In the genomic region with DNA sequence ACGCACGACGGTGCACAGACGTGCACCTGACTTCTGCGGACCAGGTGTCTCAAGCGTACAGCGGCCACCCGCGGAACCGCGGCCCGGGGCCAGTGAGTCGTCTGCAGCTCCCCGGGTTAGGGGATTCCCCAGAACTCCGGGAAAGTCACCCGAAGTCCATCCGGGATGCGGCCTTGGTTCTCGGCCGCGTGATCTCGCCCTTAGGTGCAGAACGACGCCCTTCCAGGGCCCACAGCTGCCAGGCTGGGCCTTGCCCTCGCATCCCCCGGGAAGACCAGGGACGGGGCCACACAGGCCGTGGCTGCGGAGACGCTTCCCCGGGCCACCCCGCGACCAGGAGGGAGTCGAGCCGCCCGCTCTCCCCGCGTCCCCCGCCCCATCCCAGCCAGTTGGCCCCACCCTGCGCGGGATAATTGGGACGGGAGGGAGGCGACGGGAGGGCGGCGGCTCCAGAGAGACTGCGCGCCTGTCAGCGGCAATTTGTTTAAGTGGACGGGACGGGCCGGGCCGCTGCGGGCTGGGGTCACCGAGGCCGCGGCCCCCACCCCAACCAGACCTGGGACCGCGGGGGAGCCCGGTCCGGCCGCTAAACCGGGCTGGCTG, we compare ENCODE assay signal across 17 cellular contexts. TPM values are rescaled to one million over a fixed set of nuclear protein-coding genes. Genes with fewer than 3 reads are reported as not detected.
DNase-seq lines count a peak whose midpoint lies in the region; TF ChIP-seq lines count a peak whose summit lies in the region.
"Had no signal": no experiment of that assay in that cellular context is flagged by ENCODE, and none has a peak within 500 bp of the region (broad histone marks: within the 10 kb centered on the region; RNA-seq: fewer than 3 reads in every experiment).

No MANE protein-coding gene starts in this region.

- H2AFZ ChIP-seq in fibroblast of lung (ENCODE audit: low read length) (no peak overlapping the region), neural cell (ENCODE audit: low read depth, low read length) (no peak overlapping the region)

- H3K9me3 ChIP-seq in fibroblast of lung (ENCODE audit: control insufficient read depth, insufficient read depth, low read depth, low read length): no peaks in the 10 kb centered on the region
- peaks cover 4% of the 10 kb centered on the region for H3K9me3 ChIP-seq in neural cell (ENCODE audit: low read length)

- peaks cover 15% of the 10 kb centered on the region for H3K4me1 ChIP-seq in fibroblast of lung (ENCODE audit: control insufficient read depth, extremely low read depth, insufficient read depth, low read length)

- peaks cover 16% of the 10 kb centered on the region for H3K4me1 Mint-ChIP-seq in type B pancreatic cell (ENCODE audit: unreplicated experiment)

- DNase-seq in DMS 273 (lab: John Stamatoyannopoulos, UW; ENCODE audit: unreplicated experiment) (peak; percentile 27), DMS 273 treated with DMSO at 0.1 percent for 48 hours (lab: John Stamatoyannopoulos, UW) (no peak), fibroblast of lung (ENCODE audit: low read depth in 2 of 2) (peak in 1 of 2 donors; percentile 58), type B pancreatic cell (ENCODE audit: extremely low spot score, unreplicated experiment) (no peak), RKO (ENCODE audit: low spot score) (no peak), NOMO-1 (lab: John Stamatoyannopoulos, UW; ENCODE audit: unreplicated experiment in 2 of 2) (no peak)
- no peak for DNase-seq in activated CD8-positive, alpha-beta memory T cell treated with anti-CD3 and anti-CD28 coated beads, Interleukin-2, amount 50 U/mL, for 4 hours
- DNase-seq: midbrain; NCI-H2029; PC-3; stimulated activated naive CD8-positive, alpha-beta T cell treated with anti-CD3 and anti-CD28 coated beads, Interleukin-15, Interleukin-2, amounts not matched to agents 100 U/mL and 50 U/mL, for 24 hours; WERI-Rb-1 had no signal

- H3K4me2 ChIP-seq in fibroblast of lung (ENCODE audit: extremely low read depth, insufficient read depth, low read length) (peak overlapping the region; percentile 85), neural cell (ENCODE audit: low read length) (no peak overlapping the region)

- H3K36me3 ChIP-seq in fibroblast of lung (ENCODE audit: control insufficient read depth, insufficient read depth, low read length) (peaks cover 3% of the 10 kb centered on the region), neural cell (ENCODE audit: insufficient read depth, low read length) (no peaks in the 10 kb centered on the region)

- H3K9me3 Mint-ChIP-seq in type B pancreatic cell: no peaks in the 10 kb centered on the region
- H3K9me3 Mint-ChIP-seq: activated T-helper 1 cell treated with anti-CD3 and anti-CD28 coated beads, Interleukin-12 subunit alpha, Interleukin-12 subunit beta, Interleukin-2, Interleukin-4 antibody, amounts not matched to agents 30 ng/mL and 10 ng/mL and 1 ng/mL, durations not matched to agents 14 hours and 24 hours and 36 hours had no signal

- no peak for TF ChIP-seq CTCF in fibroblast of lung (conservative IDR thresholded peaks at IDR 0.05 in 1 of 2, IDR thresholded peaks at IDR 0.05 in 1 of 2; ENCODE audit: low read depth in 1 of 2, low read length in 2 of 2)
- TF ChIP-seq CTCF in neural cell (IDR thresholded peaks at IDR 0.05; ENCODE audit: poor library complexity, severe bottlenecking): no peak
- no peak for TF ChIP-seq CTCF in type B pancreatic cell (conservative IDR thresholded peaks at IDR 0.05)

- H3K27me3 Mint-ChIP-seq in type B pancreatic cell: peaks cover 66% of the 10 kb centered on the region

- H3F3A ChIP-seq in neural cell (ENCODE audit: insufficient read depth, low read length, poor library complexity, severe bottlenecking): no peaks in the 10 kb centered on the region

- H3K4me3 Mint-ChIP-seq in type B pancreatic cell: peak overlapping the region; percentile 49
- H3K4me3 Mint-ChIP-seq: activated T-helper 1 cell treated with anti-CD3 and anti-CD28 coated beads, Interleukin-12 subunit alpha, Interleukin-12 subunit beta, Interleukin-2, Interleukin-4 antibody, amounts not matched to agents 30 ng/mL and 10 ng/mL and 1 ng/mL, durations not matched to agents 14 hours and 24 hours and 36 hours had no signal

- H4K20me1 ChIP-seq in fibroblast of lung (ENCODE audit: control insufficient read depth, extremely low read depth, insufficient read depth, low read length): no peaks in the 10 kb centered on the region
- H4K20me1 ChIP-seq in neural cell (ENCODE audit: insufficient read depth): no peaks in the 10 kb centered on the region

- peak overlapping the region; percentile 51 to 83 (median 64) for H3K4me3 ChIP-seq in fibroblast of lung (replicated peaks in 1 of 4; ENCODE audit: control extremely low read depth in 1 of 4, insufficient read depth in 1 of 4, low read depth in 3 of 4, low read length in 4 of 4)
- H3K4me3 ChIP-seq in neural cell (ENCODE audit: low read length): no peak overlapping the region

- H3K79me2 ChIP-seq in fibroblast of lung (ENCODE audit: control insufficient read depth, insufficient read depth, low read length): peaks cover 87% of the 10 kb centered on the region
- H3K79me2 ChIP-seq in neural cell (replicated peaks; ENCODE audit: insufficient read depth, low read length): no peaks in the 10 kb centered on the region

- TF ChIP-seq RAD21 in neural cell (conservative IDR thresholded peaks at IDR 0.05): no peak

- no peak overlapping the region for H3K27ac Mint-ChIP-seq in type B pancreatic cell

- no peak for TF ChIP-seq EP300 in neural cell (conservative IDR thresholded peaks at IDR 0.05; ENCODE audit: poor library complexity, severe bottlenecking)

- H3K9ac ChIP-seq in fibroblast of lung (ENCODE audit: insufficient read depth, low read length) (peak overlapping the region; percentile 95), neural cell (ENCODE audit: low read length) (no peak overlapping the region)

- H3K27ac ChIP-seq in fibroblast of lung (ENCODE audit: insufficient read depth, low read length): peak overlapping the region; percentile 97
- no peak overlapping the region for H3K27ac ChIP-seq in neural cell (ENCODE audit: low read length)
- H3K27ac ChIP-seq: 22Rv1 had no signal

- peaks cover 11% of the 10 kb centered on the region for H3K36me3 Mint-ChIP-seq in type B pancreatic cell

- no peaks in the 10 kb centered on the region for H3K27me3 ChIP-seq in fibroblast of lung (ENCODE audit: control insufficient read depth, insufficient read depth, low read length)
- H3K27me3 ChIP-seq in neural cell (ENCODE audit: insufficient read depth, low read depth, low read length): peaks cover 85% of the 10 kb centered on the region

- H3K9me2 ChIP-seq in neural cell (ENCODE audit: insufficient read depth, low read length): no peaks in the 10 kb centered on the region

TF ChIP-seq in neural cell, 6 proteins besides CTCF, POLR2A, EP300 and RAD21:
- TF ChIP-seq EZH2 (IDR thresholded peaks at IDR 0.05; ENCODE audit: borderline replicate concordance, insufficient read depth, low read length, poor library complexity, severe bottlenecking) (peak; percentile 24), POLR2AphosphoS5 (IDR thresholded peaks at IDR 0.05) (no peak)
- TF ChIP-seq, protein P1, sequence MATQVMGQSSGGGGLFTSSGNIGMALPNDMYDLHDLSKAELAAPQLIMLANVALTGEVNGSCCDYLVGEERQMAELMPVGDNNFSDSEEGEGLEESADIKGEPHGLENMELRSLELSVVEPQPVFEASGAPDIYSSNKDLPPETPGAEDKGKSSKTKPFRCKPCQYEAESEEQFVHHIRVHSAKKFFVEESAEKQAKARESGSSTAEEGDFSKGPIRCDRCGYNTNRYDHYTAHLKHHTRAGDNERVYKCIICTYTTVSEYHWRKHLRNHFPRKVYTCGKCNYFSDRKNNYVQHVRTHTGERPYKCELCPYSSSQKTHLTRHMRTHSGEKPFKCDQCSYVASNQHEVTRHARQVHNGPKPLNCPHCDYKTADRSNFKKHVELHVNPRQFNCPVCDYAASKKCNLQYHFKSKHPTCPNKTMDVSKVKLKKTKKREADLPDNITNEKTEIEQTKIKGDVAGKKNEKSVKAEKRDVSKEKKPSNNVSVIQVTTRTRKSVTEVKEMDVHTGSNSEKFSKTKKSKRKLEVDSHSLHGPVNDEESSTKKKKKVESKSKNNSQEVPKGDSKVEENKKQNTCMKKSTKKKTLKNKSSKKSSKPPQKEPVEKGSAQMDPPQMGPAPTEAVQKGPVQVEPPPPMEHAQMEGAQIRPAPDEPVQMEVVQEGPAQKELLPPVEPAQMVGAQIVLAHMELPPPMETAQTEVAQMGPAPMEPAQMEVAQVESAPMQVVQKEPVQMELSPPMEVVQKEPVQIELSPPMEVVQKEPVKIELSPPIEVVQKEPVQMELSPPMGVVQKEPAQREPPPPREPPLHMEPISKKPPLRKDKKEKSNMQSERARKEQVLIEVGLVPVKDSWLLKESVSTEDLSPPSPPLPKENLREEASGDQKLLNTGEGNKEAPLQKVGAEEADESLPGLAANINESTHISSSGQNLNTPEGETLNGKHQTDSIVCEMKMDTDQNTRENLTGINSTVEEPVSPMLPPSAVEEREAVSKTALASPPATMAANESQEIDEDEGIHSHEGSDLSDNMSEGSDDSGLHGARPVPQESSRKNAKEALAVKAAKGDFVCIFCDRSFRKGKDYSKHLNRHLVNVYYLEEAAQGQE (IDR thresholded peaks at IDR 0.05; ENCODE audit: borderline replicate concordance): no peak
TF ChIP-seq in neural cell: peak in this region for 1.

RNA-seq across cellular contexts. Expression of a gene that starts 3.6 kb away (rescaled TPM):
- total RNA-seq in fibroblast of lung (98.1 and 148 TPM in 2 replicates), type B pancreatic cell (ENCODE audit: low replicate concordance) (8.7 and 55.9 TPM in 2 replicates)
- polyA plus RNA-seq in fibroblast of lung (40.5 and 64.9 TPM in 2 replicates), neural cell (not detected in 2 replicates)
- 86.7 and 151 TPM in 2 replicates for polyA plus RNA-seq in fibroblast of lung (2012)
- polyA minus RNA-seq in fibroblast of lung (ENCODE audit: low replicate concordance) (102 and 172 TPM in 2 replicates), neural cell (0.12 TPM in 1 of 2 replicates, not detected in the other)
- total RNA-seq: activated T-helper 1 cell treated with anti-CD3 and anti-CD28 coated beads, Interleukin-12 subunit alpha, Interleukin-12 subunit beta, Interleukin-2, Interleukin-4 antibody, amounts not matched to agents 30 ng/mL and 10 ng/mL and 1 ng/mL, durations not matched to agents 14 hours and 24 hours and 36 hours had no signal

RNA-seq across cellular contexts. Expression of a gene that starts 56.1 kb away (rescaled TPM):
- total RNA-seq in fibroblast of lung (35.2 and 44.1 TPM in 2 replicates), type B pancreatic cell (ENCODE audit: low replicate concordance) (0.45 and 1.8 TPM in 2 replicates)
- polyA plus RNA-seq in fibroblast of lung (84.3 and 93.9 TPM in 2 replicates), neural cell (not detected in 2 replicates)
- 55.1 and 85.4 TPM in 2 replicates for polyA plus RNA-seq in fibroblast of lung (2012)
- polyA minus RNA-seq in fibroblast of lung (ENCODE audit: low replicate concordance) (133 and 151 TPM in 2 replicates), neural cell (not detected in 2 replicates)
- total RNA-seq: activated T-helper 1 cell treated with anti-CD3 and anti-CD28 coated beads, Interleukin-12 subunit alpha, Interleukin-12 subunit beta, Interleukin-2, Interleukin-4 antibody, amounts not matched to agents 30 ng/mL and 10 ng/mL and 1 ng/mL, durations not matched to agents 14 hours and 24 hours and 36 hours; chondrocyte; glomerular endothelial cell; PC-3 had no signal

Comparison
In these comparisons a context has a peak if more than half of its experiments do, and no peak if none do; other contexts are left out.
1. RNA of a gene that starts 56.1 kb away (total RNA-seq): 35.2 to 44.1 TPM in fibroblast of lung; 0.45 to 1.8 TPM in type B pancreatic cell; every median in the first group is over 10 times any median in the second.